In genomic region chr16:30534368-30535105, GRCh38 we compare ENCODE assay signal across 1 cellular context.
A peak's percentile ranks its signal among the peaks of the same experiment; 100 is the strongest.
TF ChIP-seq lines count a peak whose summit lies in the region.

Gene ZNF747, minus strand, starts transcription at chr16:30534858. Its CDS starts 179 bp downstream, at chr16:30534679.

TF ChIP-seq in K562, 482 proteins besides CTCF, POLR2A, EP300 and RAD21 (continued from another document and continues in another):
- TF ChIP-seq ZNF280A (IDR thresholded peaks at IDR 0.05; ENCODE audit: low read depth, partially characterized antibody) (no peak), SAFB (IDR thresholded peaks at IDR 0.05; ENCODE audit: borderline replicate concordance, low read depth, low read length) (peak; percentile 65; the same call in 1 of the 2 replicates), ZBTB7A (IDR thresholded peaks at IDR 0.05; ENCODE audit: borderline replicate concordance, control insufficient read depth, low read depth, low read length) (peak; percentile 64), RBM17 (IDR thresholded peaks at IDR 0.05; ENCODE audit: borderline replicate concordance, low read depth, low read length) (no peak), ZFP91 (CRISPR knock-in tag; IDR thresholded peaks at IDR 0.05) (no peak), U2AF1 (optimal IDR thresholded peaks at IDR 0.05; ENCODE audit: low read depth, low read length) (peak; percentile 34), ZFX (CRISPR knock-in tag; IDR thresholded peaks at IDR 0.05) (peak; percentile 98), ZBTB43 (CRISPR knock-in tag; IDR thresholded peaks at IDR 0.05) (0 out of 2 replicates have a peak, but pooled peaks have one; percentile 56), ZNF197 (CRISPR knock-in tag; IDR thresholded peaks at IDR 0.05; ENCODE audit: low read depth) (peak; percentile 64; the same call in 1 of the 2 replicates), ELF2 (CRISPR knock-in tag; IDR thresholded peaks at IDR 0.05) (peak; percentile 99), ZNF3 (CRISPR knock-in tag; IDR thresholded peaks at IDR 0.05) (no peak), ARID1B (IDR thresholded peaks at IDR 0.05) (no peak), PRDM10 (IDR thresholded peaks at IDR 0.05; ENCODE audit: partially characterized antibody) (peak; percentile 44), KLF1 (tag; IDR thresholded peaks at IDR 0.05) (0 out of 2 replicates have a peak, but pooled peaks have one; percentile 9), ETV5 (CRISPR knock-in tag; IDR thresholded peaks at IDR 0.05; ENCODE audit: low read depth) (peak; percentile 65), HMGN3 (IDR thresholded peaks at IDR 0.05; ENCODE audit: borderline replicate concordance, extremely low read depth, insufficient read length, low read depth, low read length) (peak; percentile 49), PTTG1 (tag; IDR thresholded peaks at IDR 0.05; ENCODE audit: low read depth) (no peak), SNRNP70 (optimal IDR thresholded peaks at IDR 0.05; ENCODE audit: low read depth, low read length) (no peak), ZBTB1 (CRISPR knock-in tag; IDR thresholded peaks at IDR 0.05; ENCODE audit: borderline replicate concordance, low read depth) (peak; percentile 37; the same call in 1 of the 2 replicates), MBD2 (IDR thresholded peaks at IDR 0.05; ENCODE audit: borderline replicate concordance, low read depth) (peak; percentile 78), GATAD2A (IDR thresholded peaks at IDR 0.05) (no peak), L3MBTL2 (IDR thresholded peaks at IDR 0.05) (peak; percentile 74; the same call in 1 of the 2 replicates), MTA2 (IDR thresholded peaks at IDR 0.05; ENCODE audit: low read depth) (no peak), ETV1 (tag; conservative IDR thresholded peaks at IDR 0.05; ENCODE audit: low read depth) (peak; percentile 36; the same call in 1 of the 2 replicates), FOXA1 (IDR thresholded peaks at IDR 0.05; ENCODE audit: borderline replicate concordance) (no peak), EGR1 (conservative IDR thresholded peaks at IDR 0.05) (peak; percentile 89)
- TF ChIP-seq, protein P1, sequence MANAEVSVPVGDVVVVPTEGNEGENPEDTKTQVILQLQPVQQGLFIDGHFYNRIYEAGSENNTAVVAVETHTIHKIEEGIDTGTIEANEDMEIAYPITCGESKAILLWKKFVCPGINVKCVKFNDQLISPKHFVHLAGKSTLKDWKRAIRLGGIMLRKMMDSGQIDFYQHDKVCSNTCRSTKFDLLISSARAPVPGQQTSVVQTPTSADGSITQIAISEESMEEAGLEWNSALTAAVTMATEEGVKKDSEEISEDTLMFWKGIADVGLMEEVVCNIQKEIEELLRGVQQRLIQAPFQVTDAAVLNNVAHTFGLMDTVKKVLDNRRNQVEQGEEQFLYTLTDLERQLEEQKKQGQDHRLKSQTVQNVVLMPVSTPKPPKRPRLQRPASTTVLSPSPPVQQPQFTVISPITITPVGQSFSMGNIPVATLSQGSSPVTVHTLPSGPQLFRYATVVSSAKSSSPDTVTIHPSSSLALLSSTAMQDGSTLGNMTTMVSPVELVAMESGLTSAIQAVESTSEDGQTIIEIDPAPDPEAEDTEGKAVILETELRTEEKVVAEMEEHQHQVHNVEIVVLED (CRISPR knock-in tag; IDR thresholded peaks at IDR 0.05) = peak; percentile 95
- TF ChIP-seq, protein P2, sequence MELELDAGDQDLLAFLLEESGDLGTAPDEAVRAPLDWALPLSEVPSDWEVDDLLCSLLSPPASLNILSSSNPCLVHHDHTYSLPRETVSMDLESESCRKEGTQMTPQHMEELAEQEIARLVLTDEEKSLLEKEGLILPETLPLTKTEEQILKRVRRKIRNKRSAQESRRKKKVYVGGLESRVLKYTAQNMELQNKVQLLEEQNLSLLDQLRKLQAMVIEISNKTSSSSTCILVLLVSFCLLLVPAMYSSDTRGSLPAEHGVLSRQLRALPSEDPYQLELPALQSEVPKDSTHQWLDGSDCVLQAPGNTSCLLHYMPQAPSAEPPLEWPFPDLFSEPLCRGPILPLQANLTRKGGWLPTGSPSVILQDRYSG (tag; conservative IDR thresholded peaks at IDR 0.05; ENCODE audit: low read depth) = no peak
- TF ChIP-seq, protein P3, sequence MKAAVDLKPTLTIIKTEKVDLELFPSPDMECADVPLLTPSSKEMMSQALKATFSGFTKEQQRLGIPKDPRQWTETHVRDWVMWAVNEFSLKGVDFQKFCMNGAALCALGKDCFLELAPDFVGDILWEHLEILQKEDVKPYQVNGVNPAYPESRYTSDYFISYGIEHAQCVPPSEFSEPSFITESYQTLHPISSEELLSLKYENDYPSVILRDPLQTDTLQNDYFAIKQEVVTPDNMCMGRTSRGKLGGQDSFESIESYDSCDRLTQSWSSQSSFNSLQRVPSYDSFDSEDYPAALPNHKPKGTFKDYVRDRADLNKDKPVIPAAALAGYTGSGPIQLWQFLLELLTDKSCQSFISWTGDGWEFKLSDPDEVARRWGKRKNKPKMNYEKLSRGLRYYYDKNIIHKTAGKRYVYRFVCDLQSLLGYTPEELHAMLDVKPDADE (conservative IDR thresholded peaks at IDR 0.05; ENCODE audit: control insufficient read depth, low read depth, low read length) = peak; percentile 73; the same call in 1 of the 2 replicates
- TF ChIP-seq, protein P4, sequence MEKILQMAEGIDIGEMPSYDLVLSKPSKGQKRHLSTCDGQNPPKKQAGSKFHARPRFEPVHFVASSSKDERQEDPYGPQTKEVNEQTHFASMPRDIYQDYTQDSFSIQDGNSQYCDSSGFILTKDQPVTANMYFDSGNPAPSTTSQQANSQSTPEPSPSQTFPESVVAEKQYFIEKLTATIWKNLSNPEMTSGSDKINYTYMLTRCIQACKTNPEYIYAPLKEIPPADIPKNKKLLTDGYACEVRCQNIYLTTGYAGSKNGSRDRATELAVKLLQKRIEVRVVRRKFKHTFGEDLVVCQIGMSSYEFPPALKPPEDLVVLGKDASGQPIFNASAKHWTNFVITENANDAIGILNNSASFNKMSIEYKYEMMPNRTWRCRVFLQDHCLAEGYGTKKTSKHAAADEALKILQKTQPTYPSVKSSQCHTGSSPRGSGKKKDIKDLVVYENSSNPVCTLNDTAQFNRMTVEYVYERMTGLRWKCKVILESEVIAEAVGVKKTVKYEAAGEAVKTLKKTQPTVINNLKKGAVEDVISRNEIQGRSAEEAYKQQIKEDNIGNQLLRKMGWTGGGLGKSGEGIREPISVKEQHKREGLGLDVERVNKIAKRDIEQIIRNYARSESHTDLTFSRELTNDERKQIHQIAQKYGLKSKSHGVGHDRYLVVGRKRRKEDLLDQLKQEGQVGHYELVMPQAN (IDR thresholded peaks at IDR 0.05; ENCODE audit: borderline replicate concordance) = no peak
- TF ChIP-seq, protein P5, sequence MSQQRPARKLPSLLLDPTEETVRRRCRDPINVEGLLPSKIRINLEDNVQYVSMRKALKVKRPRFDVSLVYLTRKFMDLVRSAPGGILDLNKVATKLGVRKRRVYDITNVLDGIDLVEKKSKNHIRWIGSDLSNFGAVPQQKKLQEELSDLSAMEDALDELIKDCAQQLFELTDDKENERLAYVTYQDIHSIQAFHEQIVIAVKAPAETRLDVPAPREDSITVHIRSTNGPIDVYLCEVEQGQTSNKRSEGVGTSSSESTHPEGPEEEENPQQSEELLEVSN (IDR thresholded peaks at IDR 0.05; ENCODE audit: borderline replicate concordance in 1 of 2, extremely low read depth in 1 of 2, insufficient read depth in 1 of 2, insufficient read length in 1 of 2, low read depth in 1 of 2, low read length in 1 of 2, poor library complexity in 1 of 2, severe bottlenecking in 1 of 2) = peak; percentile 52 to 93
- TF ChIP-seq, protein P6, sequence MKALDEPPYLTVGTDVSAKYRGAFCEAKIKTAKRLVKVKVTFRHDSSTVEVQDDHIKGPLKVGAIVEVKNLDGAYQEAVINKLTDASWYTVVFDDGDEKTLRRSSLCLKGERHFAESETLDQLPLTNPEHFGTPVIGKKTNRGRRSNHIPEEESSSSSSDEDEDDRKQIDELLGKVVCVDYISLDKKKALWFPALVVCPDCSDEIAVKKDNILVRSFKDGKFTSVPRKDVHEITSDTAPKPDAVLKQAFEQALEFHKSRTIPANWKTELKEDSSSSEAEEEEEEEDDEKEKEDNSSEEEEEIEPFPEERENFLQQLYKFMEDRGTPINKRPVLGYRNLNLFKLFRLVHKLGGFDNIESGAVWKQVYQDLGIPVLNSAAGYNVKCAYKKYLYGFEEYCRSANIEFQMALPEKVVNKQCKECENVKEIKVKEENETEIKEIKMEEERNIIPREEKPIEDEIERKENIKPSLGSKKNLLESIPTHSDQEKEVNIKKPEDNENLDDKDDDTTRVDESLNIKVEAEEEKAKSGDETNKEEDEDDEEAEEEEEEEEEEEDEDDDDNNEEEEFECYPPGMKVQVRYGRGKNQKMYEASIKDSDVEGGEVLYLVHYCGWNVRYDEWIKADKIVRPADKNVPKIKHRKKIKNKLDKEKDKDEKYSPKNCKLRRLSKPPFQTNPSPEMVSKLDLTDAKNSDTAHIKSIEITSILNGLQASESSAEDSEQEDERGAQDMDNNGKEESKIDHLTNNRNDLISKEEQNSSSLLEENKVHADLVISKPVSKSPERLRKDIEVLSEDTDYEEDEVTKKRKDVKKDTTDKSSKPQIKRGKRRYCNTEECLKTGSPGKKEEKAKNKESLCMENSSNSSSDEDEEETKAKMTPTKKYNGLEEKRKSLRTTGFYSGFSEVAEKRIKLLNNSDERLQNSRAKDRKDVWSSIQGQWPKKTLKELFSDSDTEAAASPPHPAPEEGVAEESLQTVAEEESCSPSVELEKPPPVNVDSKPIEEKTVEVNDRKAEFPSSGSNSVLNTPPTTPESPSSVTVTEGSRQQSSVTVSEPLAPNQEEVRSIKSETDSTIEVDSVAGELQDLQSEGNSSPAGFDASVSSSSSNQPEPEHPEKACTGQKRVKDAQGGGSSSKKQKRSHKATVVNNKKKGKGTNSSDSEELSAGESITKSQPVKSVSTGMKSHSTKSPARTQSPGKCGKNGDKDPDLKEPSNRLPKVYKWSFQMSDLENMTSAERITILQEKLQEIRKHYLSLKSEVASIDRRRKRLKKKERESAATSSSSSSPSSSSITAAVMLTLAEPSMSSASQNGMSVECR (CRISPR knock-in tag; IDR thresholded peaks at IDR 0.05) = no peak; the same call in 1 of the 2 replicates
- TF ChIP-seq, protein P7, sequence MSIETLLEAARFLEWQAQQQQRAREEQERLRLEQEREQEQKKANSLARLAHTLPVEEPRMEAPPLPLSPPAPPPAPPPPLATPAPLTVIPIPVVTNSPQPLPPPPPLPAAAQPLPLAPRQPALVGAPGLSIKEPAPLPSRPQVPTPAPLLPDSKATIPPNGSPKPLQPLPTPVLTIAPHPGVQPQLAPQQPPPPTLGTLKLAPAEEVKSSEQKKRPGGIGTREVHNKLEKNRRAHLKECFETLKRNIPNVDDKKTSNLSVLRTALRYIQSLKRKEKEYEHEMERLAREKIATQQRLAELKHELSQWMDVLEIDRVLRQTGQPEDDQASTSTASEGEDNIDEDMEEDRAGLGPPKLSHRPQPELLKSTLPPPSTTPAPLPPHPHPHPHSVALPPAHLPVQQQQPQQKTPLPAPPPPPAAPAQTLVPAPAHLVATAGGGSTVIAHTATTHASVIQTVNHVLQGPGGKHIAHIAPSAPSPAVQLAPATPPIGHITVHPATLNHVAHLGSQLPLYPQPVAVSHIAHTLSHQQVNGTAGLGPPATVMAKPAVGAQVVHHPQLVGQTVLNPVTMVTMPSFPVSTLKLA (conservative IDR thresholded peaks at IDR 0.05) = peak in 1 of 2 experiments; percentile 71; a peak in 2 of 4 replicates
